Comparison of ENCODE assay signal across 2 cellular contexts in the genomic region with DNA sequence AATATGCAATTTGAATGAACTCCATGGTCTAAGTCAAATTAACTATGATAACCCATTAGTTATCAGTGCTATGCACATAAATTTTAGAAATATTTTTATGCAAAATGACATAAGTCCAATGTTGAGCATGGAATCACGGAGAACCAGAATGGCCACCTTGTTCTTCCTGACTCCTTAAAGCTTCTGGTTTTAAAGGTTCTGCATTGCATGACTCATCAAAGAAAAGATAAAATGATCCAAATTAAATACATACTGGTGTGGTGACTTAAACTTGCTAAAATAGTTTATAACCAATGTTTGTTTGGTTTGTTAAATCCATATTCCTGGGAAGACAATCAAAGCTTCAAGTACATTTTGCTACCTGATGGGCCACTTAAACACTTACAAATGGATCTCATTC.
TF ChIP-seq lines count a peak whose summit lies in the region.

No MANE protein-coding gene starts in this region.

TF ChIP-seq in IMR-90, 13 proteins besides CTCF, POLR2A, EP300 and RAD21:
- TF ChIP-seq CEBPB (IDR thresholded peaks at IDR 0.05; ENCODE audit: low read depth, low read length): no peak
- TF ChIP-seq FOS (IDR thresholded peaks at IDR 0.05; ENCODE audit: low read depth, low read length): peak; percentile 58; the same call in 1 of the 2 replicates
TF ChIP-seq in IMR-90: peak in this region for 1.

TF ChIP-seq in endothelial cell of umbilical vein, 7 proteins besides CTCF, POLR2A, EP300 and RAD21:
- TF ChIP-seq GATA2 (IDR thresholded peaks at IDR 0.05; ENCODE audit: insufficient read depth, insufficient read length, low read depth, low read length): no peak
- peak; percentile 5 for TF ChIP-seq JUN (IDR thresholded peaks at IDR 0.05; ENCODE audit: borderline replicate concordance, insufficient read depth, insufficient read length, low read depth)
- TF ChIP-seq, protein P1, sequence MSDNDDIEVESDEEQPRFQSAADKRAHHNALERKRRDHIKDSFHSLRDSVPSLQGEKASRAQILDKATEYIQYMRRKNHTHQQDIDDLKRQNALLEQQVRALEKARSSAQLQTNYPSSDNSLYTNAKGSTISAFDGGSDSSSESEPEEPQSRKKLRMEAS (IDR thresholded peaks at IDR 0.05; ENCODE audit: insufficient read depth, insufficient read length): no peak
